In the genomic region with DNA sequence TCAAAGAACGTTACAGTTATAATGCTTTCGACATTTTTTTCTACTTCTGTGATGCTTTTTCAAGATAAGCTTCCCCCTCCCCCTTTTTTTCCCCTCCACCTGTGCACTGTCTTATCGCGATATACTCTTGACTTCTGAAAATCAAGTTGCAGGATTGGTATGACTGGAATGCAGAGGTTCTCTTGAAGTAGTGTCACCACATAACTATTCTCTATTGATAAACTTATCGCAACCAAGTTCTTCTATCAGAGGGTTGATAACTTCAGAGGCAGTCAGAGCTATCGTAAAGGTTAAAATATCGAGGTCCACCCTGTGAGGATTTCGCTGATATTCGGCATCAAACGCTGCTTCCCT, we compare ENCODE assay signal across 8 cellular contexts. TPM values are rescaled to one million over a fixed set of nuclear protein-coding genes. Genes with fewer than 3 reads are reported as not detected.
DNase-seq lines count a peak whose midpoint lies in the region; ATAC-seq lines count a peak whose summit lies in the region.

No MANE protein-coding gene starts in this region.

- H2AFZ ChIP-seq in ACC112 (ENCODE audit: low read length, unreplicated experiment) = peak overlapping the region; percentile 55

- H3K79me2 ChIP-seq in ACC112 (ENCODE audit: control insufficient read depth, insufficient read depth, low read length, unreplicated experiment) = peaks cover 13% of the 10 kb centered on the region

- H3K4me3 Mint-ChIP-seq in activated T-helper 17 cell treated with anti-CD3 and anti-CD28 coated beads, Interleukin-2, amount 50 U/mL, for 72 hours = peak overlapping the region; percentile 85
- peak overlapping the region; percentile 76 to 91 (median 87) for H3K4me3 Mint-ChIP-seq in immature natural killer cell

- H3K27ac ChIP-seq in ACC112 (ENCODE audit: low read depth, low read length) = no peak overlapping the region
- peak overlapping the region; percentile 85 for H3K27ac ChIP-seq in substantia nigra (ENCODE audit: low read depth, low read length, poor library complexity, severe bottlenecking)

- ATAC-seq in activated T-helper 17 cell treated with anti-CD3 and anti-CD28 coated beads, Interleukin-2, amount 50 U/mL, for 72 hours (replicated peaks) = peak; percentile 31

- H3K36me3 Mint-ChIP-seq in activated T-helper 17 cell treated with anti-CD3 and anti-CD28 coated beads, Interleukin-2, amount 50 U/mL, for 72 hours (ENCODE audit: low read depth) = peaks cover 30% of the 10 kb centered on the region
- H3K36me3 Mint-ChIP-seq in immature natural killer cell = no peaks in the 10 kb centered on the region

- H3K36me3 ChIP-seq in ACC112 (ENCODE audit: insufficient read depth, low read length) = no peaks in the 10 kb centered on the region

- no peaks in the 10 kb centered on the region for H3K27me3 Mint-ChIP-seq in activated T-helper 17 cell treated with anti-CD3 and anti-CD28 coated beads, Interleukin-2, amount 50 U/mL, for 72 hours
- H3K27me3 Mint-ChIP-seq in immature natural killer cell (ENCODE audit: low read depth in 3 of 3) = peaks cover 9 to 16% (median 13%) of the 10 kb centered on the region in 3 donors

- no peaks in the 10 kb centered on the region for H3K27me3 ChIP-seq in ACC112 (ENCODE audit: insufficient read depth, low read length)

- peaks cover 10% of the 10 kb centered on the region for H3K4me1 ChIP-seq in ACC112 (ENCODE audit: control insufficient read depth, insufficient read depth, low read length, unreplicated experiment)

- peak overlapping the region; percentile 97 for H3K27ac Mint-ChIP-seq in activated T-helper 17 cell treated with anti-CD3 and anti-CD28 coated beads, Interleukin-2, amount 50 U/mL, for 72 hours
- peak overlapping the region; percentile 80 to 93 (median 92) for H3K27ac Mint-ChIP-seq in immature natural killer cell

- peak overlapping the region; percentile 77 for H3K4me3 ChIP-seq in ACC112 (ENCODE audit: low read depth, low read length)

- peak; percentile 44 for DNase-seq in HCEC 1CT
- DNase-seq in immature natural killer cell = no peak
- no peak for DNase-seq in substantia nigra (lab: John Stamatoyannopoulos, UW)
- no peak for DNase-seq in DMS79 treated with DMSO at 0.1 percent for 48 hours (lab: John Stamatoyannopoulos, UW)
- DNase-seq in NCI-H1930 (lab: John Stamatoyannopoulos, UW) = no peak
- DNase-seq in DMS79 (lab: John Stamatoyannopoulos, UW) = no peak

- H3K9me3 Mint-ChIP-seq in activated T-helper 17 cell treated with anti-CD3 and anti-CD28 coated beads, Interleukin-2, amount 50 U/mL, for 72 hours = no peaks in the 10 kb centered on the region
- no peaks in the 10 kb centered on the region for H3K9me3 Mint-ChIP-seq in immature natural killer cell

- H3K4me1 Mint-ChIP-seq in activated T-helper 17 cell treated with anti-CD3 and anti-CD28 coated beads, Interleukin-2, amount 50 U/mL, for 72 hours = peaks cover 22% of the 10 kb centered on the region
- H3K4me1 Mint-ChIP-seq in immature natural killer cell = peaks cover 36 to 44% of the 10 kb centered on the region in 2 donors

RNA-seq across cellular contexts. Expression of a gene that starts 0.8 kb away (rescaled TPM):
- 10 to 100 TPM in 1 of 2 donors, 1 to 10 TPM in 1; 9.4 to 13.4 TPM for total RNA-seq in activated T-helper 17 cell treated with anti-CD3 and anti-CD28 coated beads, Interleukin-2, amount 50 U/mL, for 72 hours
- polyA plus RNA-seq in immature natural killer cell = 10 to 100 TPM; 22.1 to 24.9 (median 22.6) TPM

RNA-seq across cellular contexts. Expression of a gene that starts 6.5 kb away (rescaled TPM):
- 1 to 10 TPM; 2.8 to 3.2 TPM for total RNA-seq in activated T-helper 17 cell treated with anti-CD3 and anti-CD28 coated beads, Interleukin-2, amount 50 U/mL, for 72 hours
- polyA plus RNA-seq in immature natural killer cell = 1 to 10 TPM; 5.4 to 6.9 (median 5.7) TPM

RNA-seq across cellular contexts. Expression of a gene that starts 24.2 kb away (rescaled TPM):
- total RNA-seq in activated T-helper 17 cell treated with anti-CD3 and anti-CD28 coated beads, Interleukin-2, amount 50 U/mL, for 72 hours = not detected
- not detected for polyA plus RNA-seq in immature natural killer cell

RNA-seq across cellular contexts. Expression of a gene that starts 40.4 kb away (rescaled TPM):
- total RNA-seq in activated T-helper 17 cell treated with anti-CD3 and anti-CD28 coated beads, Interleukin-2, amount 50 U/mL, for 72 hours = 1 to 10 TPM in 1 of 2 donors, under 1 TPM in 1; 0.16 to 1.2 TPM
- not detected for polyA plus RNA-seq in immature natural killer cell

RNA-seq across cellular contexts. Expression of a gene that starts 58.5 kb away (rescaled TPM):
- 10 to 100 TPM; 51.5 to 95.1 TPM for total RNA-seq in activated T-helper 17 cell treated with anti-CD3 and anti-CD28 coated beads, Interleukin-2, amount 50 U/mL, for 72 hours
- 10 to 100 TPM; 50.4 to 65.2 (median 58.6) TPM for polyA plus RNA-seq in immature natural killer cell
